ENCODE assay signal across 12 cellular contexts in genomic region chr1:23930861-23931471, GRCh38. TPM values are rescaled to one million over a fixed set of nuclear protein-coding genes. Genes with fewer than 3 reads are reported as not detected.
DNase-seq lines count a peak whose midpoint lies in the region; ATAC-seq and TF ChIP-seq lines count a peak whose summit lies in the region.
"Had no signal": no experiment of that assay in that cellular context is flagged by ENCODE, and none has a peak within 500 bp of the region (broad histone marks: within the 10 kb centered on the region; RNA-seq: fewer than 3 reads in every experiment).

No MANE protein-coding gene starts in this region.

- H3K4me1 Mint-ChIP-seq in mesothelial cell of epicardium: peaks cover 17% of the 10 kb centered on the region

- H3K36me3 Mint-ChIP-seq in mesothelial cell of epicardium: no peaks in the 10 kb centered on the region

- H2AFZ ChIP-seq in ACC112 (ENCODE audit: low read length, unreplicated experiment): peak overlapping the region; percentile 34

- H3K27me3 Mint-ChIP-seq in mesothelial cell of epicardium (ENCODE audit: low read depth): no peaks in the 10 kb centered on the region

- no peak for ATAC-seq in GM19463 (IDR thresholded peaks at IDR 0.05; ENCODE audit: unreplicated experiment)
- ATAC-seq: A549 had no signal

- H3K27ac Mint-ChIP-seq in mesothelial cell of epicardium: peak overlapping the region; percentile 99

- peak overlapping the region; percentile 30 for H3K4me3 Mint-ChIP-seq in mesothelial cell of epicardium

- H3K4me3 ChIP-seq in ACC112 (ENCODE audit: low read depth, low read length) (peak overlapping the region; percentile 53), HL-60 (replicated peaks; ENCODE audit: insufficient read depth, low read length) (no peak overlapping the region), cardiac fibroblast (replicated peaks in 1 of 2; ENCODE audit: low read depth in 2 of 2, low read length in 2 of 2) (no peak overlapping the region)
- H3K4me3 ChIP-seq: A549, tibial nerve had no signal

- DNase-seq in HL-60 (ENCODE audit: low read depth in 1 of 2, low spot score in 1 of 2) (peak in 1 of 2 experiments; percentile 58), cardiac fibroblast (ENCODE audit: low read depth in 2 of 2) (peak; percentile 71 to 77), mesothelial cell of epicardium (ENCODE audit: low spot score in 2 of 2, unreplicated experiment in 2 of 2) (no peak), occipital lobe (lab: John Stamatoyannopoulos, UW) (no peak), NCI-H524 (lab: John Stamatoyannopoulos, UW) (no peak), T-helper 2 cell (no peak)
- DNase-seq: hypothalamus, NCI-H1930 had no signal

- H3K36me3 ChIP-seq in ACC112 (ENCODE audit: insufficient read depth, low read length): no peaks in the 10 kb centered on the region
- H3K36me3 ChIP-seq: tibial nerve had no signal

- no peaks in the 10 kb centered on the region for H3K27me3 ChIP-seq in ACC112 (ENCODE audit: insufficient read depth, low read length)
- H3K27me3 ChIP-seq in HL-60 (ENCODE audit: insufficient read depth, poor library complexity, severe bottlenecking): no peaks in the 10 kb centered on the region
- H3K27me3 ChIP-seq: tibial nerve had no signal

- no peaks in the 10 kb centered on the region for H3K79me2 ChIP-seq in ACC112 (ENCODE audit: control insufficient read depth, insufficient read depth, low read length, unreplicated experiment)

- TF ChIP-seq CTCF in HL-60 (IDR thresholded peaks at IDR 0.05; ENCODE audit: insufficient read depth, low read length) (no peak), cardiac fibroblast (IDR thresholded peaks at IDR 0.05; ENCODE audit: low read depth, low read length) (no peak), mesothelial cell of epicardium (IDR thresholded peaks at IDR 0.05; ENCODE audit: unreplicated experiment) (no peak)

- H3K27ac ChIP-seq in ACC112 (ENCODE audit: low read depth, low read length) (peak overlapping the region; percentile 41), HL-60 (replicated peaks) (peak overlapping the region; percentile 44)

- no peaks in the 10 kb centered on the region for H3K9me3 Mint-ChIP-seq in mesothelial cell of epicardium

- peaks cover 8% of the 10 kb centered on the region for H3K4me1 ChIP-seq in ACC112 (ENCODE audit: control insufficient read depth, insufficient read depth, low read length, unreplicated experiment)
- H3K4me1 ChIP-seq: tibial nerve had no signal

RNA-seq across cellular contexts. Expression of gene CNR2, which starts 17.8 kb away (rescaled TPM):
- not detected in 3 replicates for total RNA-seq in mesothelial cell of epicardium
- total RNA-seq in occipital lobe: not detected
- total RNA-seq: tibial nerve had no signal

RNA-seq across cellular contexts. Expression of gene PNRC2, which starts 28.7 kb away (rescaled TPM):
- total RNA-seq in mesothelial cell of epicardium (134 to 150 TPM (median 149 TPM) in 3 replicates), occipital lobe (98.7 TPM)

RNA-seq across cellular contexts. Expression of gene SRSF10, which starts 49.2 kb away (rescaled TPM):
- 201 to 216 TPM (median 208 TPM) in 3 replicates for total RNA-seq in mesothelial cell of epicardium
- total RNA-seq in occipital lobe: 135 TPM

Comparison
In these comparisons a context has a peak if more than half of its experiments do, and no peak if none do; other contexts are left out.
1. DNase-seq: peak in cardiac fibroblast (2 of 2); none in mesothelial cell of epicardium (0 of 2), occipital lobe (single experiment), NCI-H524 (0 of 2) and T-helper 2 cell (0 of 5).